In the genomic region with DNA sequence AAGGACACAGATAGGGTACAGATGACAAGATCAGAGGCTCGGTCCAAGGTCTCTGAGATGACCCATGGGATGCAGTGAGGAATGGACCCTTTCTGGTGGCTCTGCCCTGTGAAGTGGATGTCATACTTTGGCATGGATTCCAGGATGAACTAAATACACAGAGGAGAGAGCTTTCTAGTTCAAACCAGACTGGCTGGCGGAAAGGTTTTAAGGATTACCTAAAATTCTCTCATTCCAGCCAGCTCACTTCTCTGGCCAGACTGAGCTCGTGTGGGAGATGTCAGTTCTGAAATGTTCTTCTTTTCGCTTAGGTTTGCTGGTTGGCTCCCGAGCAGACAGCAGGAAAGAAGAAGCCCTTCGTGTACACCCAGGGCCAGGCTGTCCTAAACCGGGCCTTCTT, we compare ENCODE assay signal across 25 cellular contexts. TPM values are rescaled to one million over a fixed set of nuclear protein-coding genes. Genes with fewer than 3 reads are reported as not detected.
A peak's percentile ranks its signal among the peaks of the same experiment; 100 is the strongest.
DNase-seq lines count a peak whose midpoint lies in the region; ATAC-seq and TF ChIP-seq lines count a peak whose summit lies in the region.
"Had no signal": no experiment of that assay in that cellular context is flagged by ENCODE, and none has a peak within 500 bp of the region (broad histone marks: within the 10 kb centered on the region; RNA-seq: fewer than 3 reads in every experiment).

No MANE protein-coding gene starts in this region.

- H2AFZ ChIP-seq in mesenchymal stem cell (ENCODE audit: low read depth, low read length) = no peak overlapping the region

- no peak overlapping the region for H3K23ac ChIP-seq in mesenchymal stem cell (ENCODE audit: low read length in 2 of 2)

- peaks cover 15% of the 10 kb centered on the region for H3K36me3 Mint-ChIP-seq in HFFc6 (ENCODE audit: low read depth)
- peaks cover 23% of the 10 kb centered on the region for H3K36me3 Mint-ChIP-seq in chondrocyte (ENCODE audit: low read depth)
- H3K36me3 Mint-ChIP-seq in stimulated activated effector memory CD8-positive, alpha-beta T cell treated with anti-CD3 and anti-CD28 coated beads, Interleukin-12 subunit alpha, Interleukin-12 subunit beta, amount 100 ng/mL, for 72 hours = peaks cover 54% of the 10 kb centered on the region

- DNase-seq in HFFc6 (no peak), chondrocyte (ENCODE audit: low spot score) (peak; percentile 29), mesenchymal stem cell (no peak), islet precursor cell (no peak), C1 segment of cervical spinal cord (lab: John Stamatoyannopoulos, UW) (no peak)
- no peak for DNase-seq in stimulated activated effector memory CD8-positive, alpha-beta T cell treated with anti-CD3 and anti-CD28 coated beads, Interleukin-12 subunit alpha, Interleukin-12 subunit beta, amount 100 ng/mL, for 72 hours (ENCODE audit: low spot score in 2 of 2)
- DNase-seq: AML-193; CD8-positive, alpha-beta T cell; DMS79; EL; GF-D8; MG63; NCI-H1105 treated with DMSO at 0.1 percent for 48 hours; NCI-H146; NCI-H1930; NCI-H446; NCI-H524 treated with DMSO at 0.1 percent for 48 hours; NCI-H774; SIG-M5; SK-N-SH had no signal

- ATAC-seq in stimulated activated effector memory CD8-positive, alpha-beta T cell treated with anti-CD3 and anti-CD28 coated beads, Interleukin-12 subunit alpha, Interleukin-12 subunit beta, amount 100 ng/mL, for 72 hours = no peak
- no peak for ATAC-seq in GM18511 (IDR thresholded peaks at IDR 0.05; ENCODE audit: unreplicated experiment)
- ATAC-seq: A549; CD8-positive, alpha-beta T cell; K562 had no signal

- no peaks in the 10 kb centered on the region; the same call in 1 of the 2 replicates for H3K27me3 Mint-ChIP-seq in HFFc6 (ENCODE audit: insufficient read depth)
- no peaks in the 10 kb centered on the region for H3K27me3 Mint-ChIP-seq in chondrocyte (ENCODE audit: low read depth)

- 98% methylated on average over 6 of the region's 7 CpGs for WGBS in mesenchymal stem cell

- H3K9me3 Mint-ChIP-seq in HFFc6 (no peaks in the 10 kb centered on the region), chondrocyte (ENCODE audit: low read depth) (no peaks in the 10 kb centered on the region)
- no peaks in the 10 kb centered on the region for H3K9me3 Mint-ChIP-seq in stimulated activated effector memory CD8-positive, alpha-beta T cell treated with anti-CD3 and anti-CD28 coated beads, Interleukin-12 subunit alpha, Interleukin-12 subunit beta, amount 100 ng/mL, for 72 hours
- H3K9me3 Mint-ChIP-seq: CD8-positive, alpha-beta T cell had no signal

- no peak overlapping the region for H2AK5ac ChIP-seq in mesenchymal stem cell (ENCODE audit: low read length, severe bottlenecking)

- no peak overlapping the region for H3K4me3 ChIP-seq in mesenchymal stem cell (ENCODE audit: insufficient read depth in 1 of 2, low read depth in 1 of 2, low read length in 2 of 2)
- H3K4me3 ChIP-seq: A549, K562, MG63 had no signal

- H2BK5ac ChIP-seq in mesenchymal stem cell (ENCODE audit: low read depth, low read length, poor library complexity, severe bottlenecking) = no peak overlapping the region

- no peaks in the 10 kb centered on the region for H3K27me3 ChIP-seq in mesenchymal stem cell (ENCODE audit: control insufficient read depth in 1 of 2, insufficient read depth in 1 of 2, low read length in 2 of 2)
- H3K27me3 ChIP-seq: MG63 had no signal

- no peak overlapping the region for H3K27ac ChIP-seq in mesenchymal stem cell (ENCODE audit: low read length, poor library complexity, severe bottlenecking)
- H3K27ac ChIP-seq: A549, C4-2B had no signal

- H3K4ac ChIP-seq in mesenchymal stem cell (ENCODE audit: low read depth in 1 of 2, low read length in 2 of 2) = no peak overlapping the region

- peaks cover 28 to 47% of the 10 kb centered on the region in 2 experiments for H3K36me3 ChIP-seq in mesenchymal stem cell (ENCODE audit: control insufficient read depth in 1 of 2, insufficient read depth in 2 of 2, low read depth in 1 of 2, low read length in 2 of 2)

- TF ChIP-seq CTCF in HFFc6 (IDR thresholded peaks at IDR 0.05) (no peak), chondrocyte (IDR thresholded peaks at IDR 0.05) (no peak)

- H3K14ac ChIP-seq in mesenchymal stem cell (ENCODE audit: low read length in 2 of 2) = no peak overlapping the region

- peaks cover 13% of the 10 kb centered on the region for H3K4me1 ChIP-seq in mesenchymal stem cell (ENCODE audit: control insufficient read depth, insufficient read depth, low read depth, low read length)

- peak overlapping the region; percentile 21; the same call in 1 of the 2 replicates for H3K27ac Mint-ChIP-seq in HFFc6
- no peak overlapping the region for H3K27ac Mint-ChIP-seq in chondrocyte (ENCODE audit: unreplicated experiment)
- H3K27ac Mint-ChIP-seq in stimulated activated effector memory CD8-positive, alpha-beta T cell treated with anti-CD3 and anti-CD28 coated beads, Interleukin-12 subunit alpha, Interleukin-12 subunit beta, amount 100 ng/mL, for 72 hours = peak overlapping the region; percentile 6
- H3K27ac Mint-ChIP-seq: CD8-positive, alpha-beta T cell had no signal

- H3K4me3 Mint-ChIP-seq in HFFc6 = no peak overlapping the region
- no peak overlapping the region for H3K4me3 Mint-ChIP-seq in chondrocyte (ENCODE audit: unreplicated experiment)
- H3K4me3 Mint-ChIP-seq in stimulated activated effector memory CD8-positive, alpha-beta T cell treated with anti-CD3 and anti-CD28 coated beads, Interleukin-12 subunit alpha, Interleukin-12 subunit beta, amount 100 ng/mL, for 72 hours = no peak overlapping the region
- H3K4me3 Mint-ChIP-seq: CD8-positive, alpha-beta T cell had no signal

- no peak overlapping the region for H3K4me2 ChIP-seq in mesenchymal stem cell (ENCODE audit: low read length, poor library complexity, severe bottlenecking)
- H3K4me2 ChIP-seq: A549, SK-N-SH had no signal

- no peak overlapping the region for H2BK12ac ChIP-seq in mesenchymal stem cell (ENCODE audit: low read length in 2 of 2)

- H2BK120ac ChIP-seq in mesenchymal stem cell (ENCODE audit: low read depth, low read length) = no peak overlapping the region

- peak overlapping the region; percentile 55 for H3K9ac ChIP-seq in mesenchymal stem cell (ENCODE audit: low read length)
- H3K9ac ChIP-seq: SK-N-SH had no signal

- H3K18ac ChIP-seq in mesenchymal stem cell (ENCODE audit: low read depth in 1 of 2, low read length in 2 of 2) = no peak overlapping the region

- H4K91ac ChIP-seq in mesenchymal stem cell (ENCODE audit: low read length) = no peak overlapping the region

- H3K79me1 ChIP-seq in mesenchymal stem cell (replicated peaks; ENCODE audit: low read length, poor library complexity, severe bottlenecking) = peaks cover 17% of the 10 kb centered on the region

- H4K8ac ChIP-seq in mesenchymal stem cell (ENCODE audit: low read length) = no peak overlapping the region

- H2BK15ac ChIP-seq in mesenchymal stem cell (ENCODE audit: low read depth, poor library complexity, severe bottlenecking) = no peak overlapping the region

- no peaks in the 10 kb centered on the region for H3K9me3 ChIP-seq in mesenchymal stem cell (ENCODE audit: control insufficient read depth, low read length)
- H3K9me3 ChIP-seq: A549, Caco-2, MG63, SK-N-SH had no signal

- H3K4me1 Mint-ChIP-seq in HFFc6 (ENCODE audit: low read depth) = peaks cover 23% of the 10 kb centered on the region
- H3K4me1 Mint-ChIP-seq in chondrocyte (ENCODE audit: low read depth) = peaks cover 20% of the 10 kb centered on the region
- H3K4me1 Mint-ChIP-seq in stimulated activated effector memory CD8-positive, alpha-beta T cell treated with anti-CD3 and anti-CD28 coated beads, Interleukin-12 subunit alpha, Interleukin-12 subunit beta, amount 100 ng/mL, for 72 hours = no peaks in the 10 kb centered on the region

RNA-seq across cellular contexts. Expression of a gene that starts 6.1 kb away (rescaled TPM):
- total RNA-seq in HFFc6 (2021; fragmentation: NEBNext Ultra II Directional; extraction: Animal tissue kit (Norgen Biotek cat#: 25700)) = 10 to 100 TPM; 66.6 to 82.5 (median 76.4) TPM
- 42.1 to 50.6 TPM (median 42.1 TPM) in 3 replicates for total RNA-seq in chondrocyte
- polyA plus RNA-seq in mesenchymal stem cell (2013, experiment 1 of 2) = 45.3 TPM
- 44.4 TPM for polyA plus RNA-seq in mesenchymal stem cell (2013, experiment 2 of 2)

RNA-seq across cellular contexts. Expression of a gene that starts 21.8 kb away (rescaled TPM):
- under 1 TPM in 2 of 6 experiments, not detected in 4; 0.09 TPM for total RNA-seq in HFFc6 (2021; fragmentation: NEBNext Ultra II Directional; extraction: Animal tissue kit (Norgen Biotek cat#: 25700))
- 0.10 to 0.40 TPM (median 0.36 TPM) in 3 replicates for total RNA-seq in chondrocyte
- 0.04 TPM for polyA plus RNA-seq in mesenchymal stem cell (2013, experiment 1 of 2)
- polyA plus RNA-seq in mesenchymal stem cell (2013, experiment 2 of 2) = 0.07 TPM

RNA-seq across cellular contexts. Expression of a gene that starts 33.3 kb away (rescaled TPM):
- total RNA-seq in HFFc6 (2021; fragmentation: NEBNext Ultra II Directional; extraction: Animal tissue kit (Norgen Biotek cat#: 25700)) = 100 to 1,000 TPM; 114 to 128 (median 122) TPM
- 62.5 to 69.6 TPM (median 68.5 TPM) in 3 replicates for total RNA-seq in chondrocyte
- polyA plus RNA-seq in mesenchymal stem cell (2013, experiment 1 of 2) = 63.8 TPM
- 69.6 TPM for polyA plus RNA-seq in mesenchymal stem cell (2013, experiment 2 of 2)

RNA-seq across cellular contexts. Expression of a gene that starts 42.2 kb away (rescaled TPM):
- 10 to 100 TPM; 19.0 to 37.4 (median 36.5) TPM for total RNA-seq in HFFc6 (2021; fragmentation: NEBNext Ultra II Directional; extraction: Animal tissue kit (Norgen Biotek cat#: 25700))
- total RNA-seq in chondrocyte = 17.7 to 83.6 TPM (median 80.5 TPM) in 3 replicates
- polyA plus RNA-seq in mesenchymal stem cell (2013, experiment 1 of 2) = 10.1 TPM
- polyA plus RNA-seq in mesenchymal stem cell (2013, experiment 2 of 2) = 9.6 TPM
- total RNA-seq: CD8-positive, alpha-beta T cell had no signal
- polyA plus RNA-seq: A549 had no signal
